In the genomic region with DNA sequence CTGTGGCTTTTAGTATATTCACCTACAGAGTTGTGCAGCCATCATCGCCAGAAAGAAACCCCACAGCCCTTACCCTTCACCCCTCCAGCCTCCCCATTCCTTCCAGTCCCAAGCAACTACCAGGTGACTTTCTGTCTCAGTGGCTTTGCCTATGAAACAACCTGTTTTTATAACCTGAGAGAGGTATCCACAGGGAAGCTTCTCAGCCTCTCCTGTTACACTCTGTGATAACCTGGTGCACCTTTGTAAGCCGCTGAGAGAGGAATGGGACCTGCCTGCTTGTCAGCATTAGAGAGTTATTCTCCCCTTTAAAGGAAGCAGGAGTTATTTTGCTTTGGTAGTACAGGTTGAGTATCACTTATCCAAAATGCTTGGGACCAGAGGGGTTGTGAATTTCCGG, we compare ENCODE assay signal across 22 cellular contexts.
A peak's percentile ranks its signal among the peaks of the same experiment; 100 is the strongest.
DNase-seq lines count a peak whose midpoint lies in the region; FAIRE-seq and TF ChIP-seq lines count a peak whose summit lies in the region.
"Had no signal": no experiment of that assay in that cellular context is flagged by ENCODE, and none has a peak within 500 bp of the region (broad histone marks: within the 10 kb centered on the region; RNA-seq: fewer than 3 reads in every experiment).

No MANE protein-coding gene starts in this region.

- no peaks in the 10 kb centered on the region for H3K23me2 ChIP-seq in H9 (ENCODE audit: insufficient read length, low read depth, low read length, poor library complexity, severe bottlenecking)
- no peaks in the 10 kb centered on the region; the same call in 1 of the 2 replicates for H3K23me2 ChIP-seq in H1 (ENCODE audit: low read depth, low read length)

- DNase-seq in H9 (no peak), NCI-H2107 (lab: John Stamatoyannopoulos, UW) (peak; percentile 59), H1 (ENCODE audit: low read depth in 1 of 2, low spot score in 2 of 2) (no peak), osteoblast (ENCODE audit: insufficient read length, low spot score, missing footprints) (no peak), NCI-H146 treated with DMSO at 0.1 percent for 48 hours (lab: John Stamatoyannopoulos, UW; ENCODE audit: unreplicated experiment) (no peak), mesenteric fat pad (ENCODE audit: low spot score) (no peak)
- DNase-seq in activated naive CD4-positive, alpha-beta T cell treated with anti-CD3 and anti-CD28 coated beads, Interleukin-2, amount 50 U/mL, for 16 hours, result no peak
- DNase-seq in activated CD4-positive, alpha-beta T cell treated with anti-CD3 and anti-CD28 coated beads, Interleukin-2, amount 50 U/mL, for 4 hours, result no peak
- DNase-seq: activated naive CD8-positive, alpha-beta T cell treated with anti-CD3 and anti-CD28 coated beads, Interleukin-2, amount 10 ng/mL, durations not matched to agents 7 days and 5 days; colonic mucosa; HCEC 1CT; kidney; NCI-H1694 treated with DMSO at 0.1 percent for 48 hours; OCI-M1; stimulated activated CD4-positive, alpha-beta T cell treated with anti-CD3 and anti-CD28 coated beads, Interleukin-4, amount 100 ng/mL, for 1 hour; T-helper 2 cell had no signal

- H3K27me3 ChIP-seq in H9 (ENCODE audit: insufficient read depth, low read length) (no peaks in the 10 kb centered on the region), H1 (replicated peaks in 1 of 4; ENCODE audit: control insufficient read depth in 3 of 4, extremely low read depth in 1 of 4, insufficient read depth in 3 of 4, low read length in 3 of 4) (no peaks in the 10 kb centered on the region), osteoblast (ENCODE audit: insufficient read depth, low read length) (no peaks in the 10 kb centered on the region)
- H3K27me3 ChIP-seq: colonic mucosa, SJCRH30 had no signal

- no peak overlapping the region for H4K8ac ChIP-seq in H9 (replicated peaks; ENCODE audit: insufficient read length, low read depth, low read length)
- no peak overlapping the region for H4K8ac ChIP-seq in H1 (ENCODE audit: extremely low read depth, insufficient read depth, low read length)

- no peak overlapping the region for H3K4ac ChIP-seq in H9 (ENCODE audit: low read depth, low read length)
- no peak overlapping the region for H3K4ac ChIP-seq in H1 (replicated peaks; ENCODE audit: insufficient read length, low read depth, low read length)

- TF ChIP-seq CTCF in H9 (conservative IDR thresholded peaks at IDR 0.05) (no peak), H1 (IDR thresholded peaks at IDR 0.05; ENCODE audit: control extremely low read depth in 1 of 3, insufficient read depth in 1 of 3, low read depth in 1 of 3, low read length in 3 of 3) (no peak), osteoblast (IDR thresholded peaks at IDR 0.05; ENCODE audit: extremely low read depth, low read depth, low read length) (no peak)

- H3K56ac ChIP-seq in H9 (ENCODE audit: insufficient read length, low read depth, low read length) (no peak overlapping the region), H1 (replicated peaks; ENCODE audit: insufficient read length, low read depth, low read length) (no peak overlapping the region)

- H2AFZ ChIP-seq in H9 (ENCODE audit: low read length) (no peak overlapping the region), H1 (ENCODE audit: low read length) (no peak overlapping the region), osteoblast (ENCODE audit: low read length) (no peak overlapping the region)

- TF ChIP-seq POLR2A in H1 (IDR thresholded peaks at IDR 0.05; ENCODE audit: control extremely low read depth in 1 of 2, low read depth in 2 of 2, low read length in 2 of 2), result no peak

- H3K27ac Mint-ChIP-seq in H9, result peak overlapping the region; percentile 27 to 94 (median 32); a peak in 5 of 7 replicates
- H3K27ac Mint-ChIP-seq: activated naive CD8-positive, alpha-beta T cell treated with anti-CD3 and anti-CD28 coated beads, Interleukin-2, amount 10 ng/mL, durations not matched to agents 7 days and 5 days had no signal

- H4K91ac ChIP-seq in H9 (ENCODE audit: insufficient read length, low read depth, low read length), result no peak overlapping the region
- H4K91ac ChIP-seq in H1 (replicated peaks; ENCODE audit: insufficient read length, low read length), result no peak overlapping the region

- TF ChIP-seq EP300 in H1 (IDR thresholded peaks at IDR 0.05; ENCODE audit: borderline replicate concordance in 1 of 2, low read depth in 2 of 2, low read length in 2 of 2), result no peak

- no peak overlapping the region for H3K4me3 Mint-ChIP-seq in H9
- H3K4me3 Mint-ChIP-seq: activated naive CD8-positive, alpha-beta T cell treated with anti-CD3 and anti-CD28 coated beads, Interleukin-2, amount 10 ng/mL, durations not matched to agents 7 days and 5 days; IgD-negative memory B cell; natural killer cell treated with Interleukin-12 subunit alpha and Interleukin-12 subunit beta and Interleukin-15 and Interleukin-18, amount 100 ng/mL, for 72 hours had no signal

- H3K18ac ChIP-seq in H9 (ENCODE audit: insufficient read length, low read depth, low read length) (no peak overlapping the region), H1 (ENCODE audit: extremely low read depth, low read length) (no peak overlapping the region)

- no peaks in the 10 kb centered on the region for H3K9me3 Mint-ChIP-seq in H9
- H3K9me3 Mint-ChIP-seq: activated naive CD8-positive, alpha-beta T cell treated with anti-CD3 and anti-CD28 coated beads, Interleukin-2, amount 10 ng/mL, durations not matched to agents 7 days and 5 days; brain; IgD-negative memory B cell; natural killer cell treated with Interleukin-12 subunit alpha and Interleukin-12 subunit beta and Interleukin-15 and Interleukin-18, amount 100 ng/mL, for 72 hours had no signal

- H3K9ac ChIP-seq in H9 (ENCODE audit: extremely low read depth, insufficient read length, low read length), result no peak overlapping the region
- no peak overlapping the region for H3K9ac ChIP-seq in H1 (replicated peaks in 1 of 4; ENCODE audit: extremely low read depth in 1 of 4, low read depth in 3 of 4, low read length in 3 of 4)

- no CpG with 5 or more reads among the region's 3 CpGs for WGBS in H9 (ENCODE audit: extremely low coverage, insufficient read length, low lambda C conversion rate)
- 23% methylated on average over 3 of the region's 3 CpGs; no CpG with 5 or more reads in 1 of the 2 experiments for WGBS in H1 (ENCODE audit: extremely low coverage in 1 of 2, insufficient coverage in 1 of 2, insufficient read length in 1 of 2, insufficient replicate concordance in 2 of 2, low coverage in 1 of 2, low lambda C conversion rate in 2 of 2, missing lambda C conversion rate in 1 of 2), 2 experiments

- H2AK5ac ChIP-seq in H9 (ENCODE audit: insufficient read length, low read length) (no peak overlapping the region), H1 (ENCODE audit: low read depth, low read length) (no peak overlapping the region)

- POLR2A ChIA-PET in H1 (lab: Charles Lee; ENCODE audit: partially characterized antibody), result interaction anchor here (1.0 kb wide), 1 partner anchor 13 kb away, joined by 3 read pairs; no protein-coding TSS in a partner anchor

- H3K4me2 ChIP-seq in H9 (ENCODE audit: insufficient read depth, insufficient read length, low read length) (no peak overlapping the region), H1 (ENCODE audit: insufficient read depth in 1 of 2, low read depth in 2 of 2, low read length in 2 of 2) (peak overlapping the region in 1 of 2 experiments; percentile 21; a peak in 1 of 4 replicates), osteoblast (ENCODE audit: insufficient read depth, low read length) (no peak overlapping the region)

- no peak overlapping the region for H3K23ac ChIP-seq in H9 (ENCODE audit: insufficient read length, low read depth, low read length)
- H3K23ac ChIP-seq in H1 (ENCODE audit: insufficient read length), result no peak overlapping the region

- H2BK20ac ChIP-seq in H9 (ENCODE audit: low read depth, low read length, poor library complexity, severe bottlenecking), result no peak overlapping the region
- no peak overlapping the region for H2BK20ac ChIP-seq in H1 (ENCODE audit: low read length)

- TF ChIP-seq RAD21 in H1 (IDR thresholded peaks at IDR 0.05 in 1 of 2, conservative IDR thresholded peaks at IDR 0.05 in 1 of 2; ENCODE audit: low read depth in 2 of 2, low read length in 2 of 2), result no peak

- no peaks in the 10 kb centered on the region for H3K36me3 ChIP-seq in H1 (ENCODE audit: control insufficient read depth in 2 of 4, insufficient read depth in 4 of 4, low read length in 3 of 4)
- peaks cover 8% of the 10 kb centered on the region for H3K36me3 ChIP-seq in osteoblast (ENCODE audit: insufficient read depth, low read length)
- H3K36me3 ChIP-seq: colonic mucosa, SJCRH30 had no signal

- H2BK15ac ChIP-seq in H9 (ENCODE audit: low read depth, low read length), result no peak overlapping the region
- H2BK15ac ChIP-seq in H1 (ENCODE audit: low read length), result no peak overlapping the region

- CTCF ChIA-PET in H1 (lab: Charles Lee; ENCODE audit: partially characterized antibody), result interaction anchor here (1.2 kb wide), 1 partner anchor 10 kb away, joined by 3 read pairs; no protein-coding TSS in a partner anchor

- H4K20me1 ChIP-seq in H9 (ENCODE audit: control insufficient read depth, insufficient read depth, insufficient read length) (no peaks in the 10 kb centered on the region), H1 (replicated peaks in 1 of 2; ENCODE audit: control insufficient read depth in 1 of 2, insufficient read depth in 2 of 2, low read length in 2 of 2) (peaks cover 5 to 12% of the 10 kb centered on the region in 2 experiments), osteoblast (ENCODE audit: insufficient read depth, low read length) (peaks cover 74% of the 10 kb centered on the region)

- peaks cover 15% of the 10 kb centered on the region for H3K4me1 ChIP-seq in H9 (ENCODE audit: insufficient read depth, low read length)
- H3K4me1 ChIP-seq in H1 (replicated peaks in 1 of 4; ENCODE audit: control insufficient read depth in 3 of 4, insufficient read depth in 4 of 4, low read length in 3 of 4), result peaks cover 6 to 30% (median 27%) of the 10 kb centered on the region in 4 experiments
- H3K4me1 ChIP-seq in osteoblast (ENCODE audit: insufficient read depth, low read length), result peaks cover 39% of the 10 kb centered on the region
- H3K4me1 ChIP-seq: colonic mucosa had no signal

- H3K79me1 ChIP-seq in H9 (ENCODE audit: insufficient read depth, low read depth, low read length, poor library complexity, severe bottlenecking) (peaks cover 9% of the 10 kb centered on the region), H1 (ENCODE audit: low read depth, low read length) (peaks cover 13% of the 10 kb centered on the region; the same call in 1 of the 2 replicates)

- peaks cover 58 to 62% of the 10 kb centered on the region in 2 experiments for H3K4me1 Mint-ChIP-seq in H9
- H3K4me1 Mint-ChIP-seq: activated naive CD8-positive, alpha-beta T cell treated with anti-CD3 and anti-CD28 coated beads, Interleukin-2, amount 10 ng/mL, durations not matched to agents 7 days and 5 days had no signal

- no peak overlapping the region for H3K27ac ChIP-seq in H9 (ENCODE audit: insufficient read length, low read depth, low read length)
- no peak overlapping the region for H3K27ac ChIP-seq in H1 (ENCODE audit: low read depth, low read length)
- H3K27ac ChIP-seq in osteoblast (ENCODE audit: low read depth, low read length), result peak overlapping the region; percentile 17
- H3K27ac ChIP-seq: colonic mucosa, skin epidermis had no signal

- no peak overlapping the region for H2BK12ac ChIP-seq in H9 (ENCODE audit: insufficient read length, low read depth, low read length)
- H2BK12ac ChIP-seq in H1 (ENCODE audit: low read depth, low read length), result no peak overlapping the region

- H4K5ac ChIP-seq in H9 (ENCODE audit: insufficient read length, low read depth, low read length) (no peak overlapping the region), H1 (ENCODE audit: insufficient read length, low read depth, low read length) (no peak overlapping the region)

- H3K79me2 ChIP-seq in H9 (ENCODE audit: insufficient read depth, low read length) (peaks cover 28% of the 10 kb centered on the region; the same call in 1 of the 2 replicates), H1 (ENCODE audit: control insufficient read depth in 1 of 2, insufficient read depth in 2 of 2, low read length in 2 of 2) (peaks cover 11 to 94% of the 10 kb centered on the region in 2 experiments), osteoblast (ENCODE audit: insufficient read depth, low read length) (peaks cover 99% of the 10 kb centered on the region)

- H3K36me3 Mint-ChIP-seq in H9 (ENCODE audit: insufficient read depth in 1 of 3, low read depth in 3 of 3), result no peaks in the 10 kb centered on the region
- H3K36me3 Mint-ChIP-seq: activated naive CD8-positive, alpha-beta T cell treated with anti-CD3 and anti-CD28 coated beads, Interleukin-2, amount 10 ng/mL, durations not matched to agents 7 days and 5 days; brain; natural killer cell treated with Interleukin-12 subunit alpha and Interleukin-12 subunit beta and Interleukin-15 and Interleukin-18, amount 100 ng/mL, for 72 hours had no signal

- H3K4me3 ChIP-seq in H1 (ENCODE audit: extremely low read depth in 1 of 4, insufficient read depth in 2 of 4, low read depth in 3 of 4, low read length in 4 of 4) (no peak overlapping the region), osteoblast (ENCODE audit: insufficient read depth, low read length) (no peak overlapping the region)
- H3K4me3 ChIP-seq: colonic mucosa, SJCRH30, skin epidermis had no signal

- FAIRE-seq in H1 (lab: Jason Lieb, UNC), result no peak
- FAIRE-seq: GM19239, kidney had no signal

- no peaks in the 10 kb centered on the region for H3K9me3 ChIP-seq in H9 (ENCODE audit: control insufficient read depth, low read depth, low read length)
- no peaks in the 10 kb centered on the region for H3K9me3 ChIP-seq in H1 (ENCODE audit: insufficient read depth in 2 of 2, low read depth in 1 of 2, low read length in 1 of 2)
- no peaks in the 10 kb centered on the region for H3K9me3 ChIP-seq in osteoblast (ENCODE audit: low read depth, low read length)
- H3K9me3 ChIP-seq: colonic mucosa, SJCRH30 had no signal

- H2BK5ac ChIP-seq in H9 (ENCODE audit: insufficient read length, low read length), result no peak overlapping the region
- no peak overlapping the region for H2BK5ac ChIP-seq in H1 (ENCODE audit: low read depth, low read length)

- H2BK120ac ChIP-seq in H9 (ENCODE audit: low read depth, low read length, poor library complexity, severe bottlenecking), result no peak overlapping the region
- H2BK120ac ChIP-seq in H1 (replicated peaks; ENCODE audit: low read depth, low read length), result no peak overlapping the region

- no peaks in the 10 kb centered on the region for H3K27me3 Mint-ChIP-seq in H9 (ENCODE audit: low read depth)
- H3K27me3 Mint-ChIP-seq: brain; IgD-negative memory B cell; natural killer cell treated with Interleukin-12 subunit alpha and Interleukin-12 subunit beta and Interleukin-15 and Interleukin-18, amount 100 ng/mL, for 72 hours had no signal

- H3K14ac ChIP-seq in H9 (ENCODE audit: insufficient read depth, low read length), result no peak overlapping the region
- H3K14ac ChIP-seq in H1 (ENCODE audit: insufficient read length), result no peak overlapping the region

- no peak overlapping the region for H3T11ph ChIP-seq in H9 (ENCODE audit: low read length)
